Comparison of ENCODE assay signal across 1 cellular context in the genomic region with DNA sequence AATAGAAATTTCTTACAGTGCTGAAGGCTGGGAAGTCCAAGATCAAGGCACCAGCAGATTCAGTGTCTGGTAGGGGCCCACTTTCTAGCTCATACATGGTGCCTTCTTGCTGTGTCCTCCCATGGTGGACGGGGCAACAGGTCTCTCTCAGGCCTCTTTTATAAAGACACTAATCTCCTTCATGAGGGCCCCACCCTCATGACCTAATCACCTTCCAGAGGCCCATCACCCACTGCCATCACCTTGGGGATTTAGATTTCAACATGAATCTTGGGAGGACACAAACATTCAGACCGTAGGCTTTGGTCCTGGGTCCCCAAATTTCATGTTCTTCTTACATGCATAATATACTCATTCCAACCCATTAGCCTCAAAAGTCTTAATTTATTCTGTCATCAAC.
A peak's percentile ranks its signal among the peaks of the same experiment; 100 is the strongest.
TF ChIP-seq lines count a peak whose summit lies in the region.

No MANE protein-coding gene starts in this region.

TF ChIP-seq in HepG2, 621 proteins besides CTCF, POLR2A, EP300 and RAD21:
- TF ChIP-seq, protein P1, sequence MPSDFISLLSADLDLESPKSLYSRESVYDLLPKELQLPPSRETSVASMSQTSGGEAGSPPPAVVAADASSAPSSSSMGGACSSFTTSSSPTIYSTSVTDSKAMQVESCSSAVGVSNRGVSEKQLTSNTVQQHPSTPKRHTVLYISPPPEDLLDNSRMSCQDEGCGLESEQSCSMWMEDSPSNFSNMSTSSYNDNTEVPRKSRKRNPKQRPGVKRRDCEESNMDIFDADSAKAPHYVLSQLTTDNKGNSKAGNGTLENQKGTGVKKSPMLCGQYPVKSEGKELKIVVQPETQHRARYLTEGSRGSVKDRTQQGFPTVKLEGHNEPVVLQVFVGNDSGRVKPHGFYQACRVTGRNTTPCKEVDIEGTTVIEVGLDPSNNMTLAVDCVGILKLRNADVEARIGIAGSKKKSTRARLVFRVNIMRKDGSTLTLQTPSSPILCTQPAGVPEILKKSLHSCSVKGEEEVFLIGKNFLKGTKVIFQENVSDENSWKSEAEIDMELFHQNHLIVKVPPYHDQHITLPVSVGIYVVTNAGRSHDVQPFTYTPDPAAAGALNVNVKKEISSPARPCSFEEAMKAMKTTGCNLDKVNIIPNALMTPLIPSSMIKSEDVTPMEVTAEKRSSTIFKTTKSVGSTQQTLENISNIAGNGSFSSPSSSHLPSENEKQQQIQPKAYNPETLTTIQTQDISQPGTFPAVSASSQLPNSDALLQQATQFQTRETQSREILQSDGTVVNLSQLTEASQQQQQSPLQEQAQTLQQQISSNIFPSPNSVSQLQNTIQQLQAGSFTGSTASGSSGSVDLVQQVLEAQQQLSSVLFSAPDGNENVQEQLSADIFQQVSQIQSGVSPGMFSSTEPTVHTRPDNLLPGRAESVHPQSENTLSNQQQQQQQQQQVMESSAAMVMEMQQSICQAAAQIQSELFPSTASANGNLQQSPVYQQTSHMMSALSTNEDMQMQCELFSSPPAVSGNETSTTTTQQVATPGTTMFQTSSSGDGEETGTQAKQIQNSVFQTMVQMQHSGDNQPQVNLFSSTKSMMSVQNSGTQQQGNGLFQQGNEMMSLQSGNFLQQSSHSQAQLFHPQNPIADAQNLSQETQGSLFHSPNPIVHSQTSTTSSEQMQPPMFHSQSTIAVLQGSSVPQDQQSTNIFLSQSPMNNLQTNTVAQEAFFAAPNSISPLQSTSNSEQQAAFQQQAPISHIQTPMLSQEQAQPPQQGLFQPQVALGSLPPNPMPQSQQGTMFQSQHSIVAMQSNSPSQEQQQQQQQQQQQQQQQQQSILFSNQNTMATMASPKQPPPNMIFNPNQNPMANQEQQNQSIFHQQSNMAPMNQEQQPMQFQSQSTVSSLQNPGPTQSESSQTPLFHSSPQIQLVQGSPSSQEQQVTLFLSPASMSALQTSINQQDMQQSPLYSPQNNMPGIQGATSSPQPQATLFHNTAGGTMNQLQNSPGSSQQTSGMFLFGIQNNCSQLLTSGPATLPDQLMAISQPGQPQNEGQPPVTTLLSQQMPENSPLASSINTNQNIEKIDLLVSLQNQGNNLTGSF (CRISPR knock-in tag; IDR thresholded peaks at IDR 0.05) = no peak
- TF ChIP-seq, protein P2, sequence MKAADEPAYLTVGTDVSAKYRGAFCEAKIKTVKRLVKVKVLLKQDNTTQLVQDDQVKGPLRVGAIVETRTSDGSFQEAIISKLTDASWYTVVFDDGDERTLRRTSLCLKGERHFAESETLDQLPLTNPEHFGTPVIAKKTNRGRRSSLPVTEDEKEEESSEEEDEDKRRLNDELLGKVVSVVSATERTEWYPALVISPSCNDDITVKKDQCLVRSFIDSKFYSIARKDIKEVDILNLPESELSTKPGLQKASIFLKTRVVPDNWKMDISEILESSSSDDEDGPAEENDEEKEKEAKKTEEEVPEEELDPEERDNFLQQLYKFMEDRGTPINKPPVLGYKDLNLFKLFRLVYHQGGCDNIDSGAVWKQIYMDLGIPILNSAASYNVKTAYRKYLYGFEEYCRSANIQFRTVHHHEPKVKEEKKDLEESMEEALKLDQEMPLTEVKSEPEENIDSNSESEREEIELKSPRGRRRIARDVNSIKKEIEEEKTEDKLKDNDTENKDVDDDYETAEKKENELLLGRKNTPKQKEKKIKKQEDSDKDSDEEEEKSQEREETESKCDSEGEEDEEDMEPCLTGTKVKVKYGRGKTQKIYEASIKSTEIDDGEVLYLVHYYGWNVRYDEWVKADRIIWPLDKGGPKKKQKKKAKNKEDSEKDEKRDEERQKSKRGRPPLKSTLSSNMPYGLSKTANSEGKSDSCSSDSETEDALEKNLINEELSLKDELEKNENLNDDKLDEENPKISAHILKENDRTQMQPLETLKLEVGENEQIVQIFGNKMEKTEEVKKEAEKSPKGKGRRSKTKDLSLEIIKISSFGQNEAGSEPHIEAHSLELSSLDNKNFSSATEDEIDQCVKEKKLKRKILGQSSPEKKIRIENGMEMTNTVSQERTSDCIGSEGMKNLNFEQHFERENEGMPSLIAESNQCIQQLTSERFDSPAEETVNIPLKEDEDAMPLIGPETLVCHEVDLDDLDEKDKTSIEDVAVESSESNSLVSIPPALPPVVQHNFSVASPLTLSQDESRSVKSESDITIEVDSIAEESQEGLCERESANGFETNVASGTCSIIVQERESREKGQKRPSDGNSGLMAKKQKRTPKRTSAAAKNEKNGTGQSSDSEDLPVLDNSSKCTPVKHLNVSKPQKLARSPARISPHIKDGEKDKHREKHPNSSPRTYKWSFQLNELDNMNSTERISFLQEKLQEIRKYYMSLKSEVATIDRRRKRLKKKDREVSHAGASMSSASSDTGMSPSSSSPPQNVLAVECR (CRISPR knock-in tag; IDR thresholded peaks at IDR 0.05; ENCODE audit: borderline replicate concordance) = no peak
- TF ChIP-seq ZNF264 (CRISPR knock-in tag; IDR thresholded peaks at IDR 0.05) = peak; percentile 96
